ENCODE assay signal across 17 cellular contexts in genomic region chr22:48880749-48881148, GRCh38.
"Had no signal": no experiment of that assay in that cellular context is flagged by ENCODE, and none has a peak within 500 bp of the region (broad histone marks: within the 10 kb centered on the region; RNA-seq: fewer than 3 reads in every experiment).

No MANE protein-coding gene starts in this region.

- H3K27me3 Mint-ChIP-seq: stimulated activated memory B cell treated with anti-CD40 and anti-IgM and Interleukin-4, amounts not matched to agents 10 μg/mL and 1 μg/mL and 100 μg/mL, for 72 hours had no signal

- H3K4me3 ChIP-seq: cardiac muscle cell, colonic mucosa, hepatocyte, ovary, right atrium auricular region, smooth muscle cell, testis, tibial nerve had no signal

- H3K27ac ChIP-seq: cardiac muscle cell, colonic mucosa, foreskin keratinocyte, hepatocyte, ovary, right atrium auricular region, testis, tibial nerve had no signal

- H3K9me3 Mint-ChIP-seq: natural killer cell; stimulated activated naive CD8-positive, alpha-beta T cell treated with anti-CD3 and anti-CD28 coated beads, Interleukin-15, Interleukin-2, amounts not matched to agents 100 ng/mL and 50 ng/mL, for 24 hours had no signal

- H3K36me3 ChIP-seq: cardiac muscle cell, colonic mucosa, ovary, right atrium auricular region had no signal

- DNase-seq: cerebellar nuclear complex; colonic mucosa; dermis blood vessel endothelial cell; foreskin keratinocyte; mammary epithelial cell; natural killer cell; ovary; stimulated activated CD4-positive, alpha-beta T cell treated with anti-CD3 and anti-CD28 coated beads, Interleukin-4, amount 100 ng/mL, for 24 hours; testis had no signal

- H3K36me3 Mint-ChIP-seq: natural killer cell; stimulated activated memory B cell treated with anti-CD40 and anti-IgM and Interleukin-4, amounts not matched to agents 10 μg/mL and 1 μg/mL and 100 μg/mL, for 72 hours had no signal

- H3K27me3 ChIP-seq: cardiac muscle cell, colonic mucosa, foreskin keratinocyte, hepatocyte, ovary, right atrium auricular region, testis, tibial nerve had no signal

- H3K4me3 Mint-ChIP-seq: natural killer cell; neural crest cell; stimulated activated memory B cell treated with anti-CD40 and anti-IgM and Interleukin-4, amounts not matched to agents 10 μg/mL and 1 μg/mL and 100 μg/mL, for 72 hours; stimulated activated naive CD8-positive, alpha-beta T cell treated with anti-CD3 and anti-CD28 coated beads, Interleukin-15, Interleukin-2, amounts not matched to agents 100 ng/mL and 50 ng/mL, for 24 hours had no signal

- ATAC-seq: foreskin keratinocyte; stimulated activated memory B cell treated with anti-CD40 and anti-IgM and Interleukin-4, amounts not matched to agents 10 μg/mL and 1 μg/mL and 100 μg/mL, for 72 hours had no signal

- H3K4me1 ChIP-seq: colonic mucosa, foreskin keratinocyte, right atrium auricular region, testis had no signal

- H3K4me1 Mint-ChIP-seq: natural killer cell; stimulated activated memory B cell treated with anti-CD40 and anti-IgM and Interleukin-4, amounts not matched to agents 10 μg/mL and 1 μg/mL and 100 μg/mL, for 72 hours had no signal

- H3K27ac Mint-ChIP-seq: natural killer cell; stimulated activated memory B cell treated with anti-CD40 and anti-IgM and Interleukin-4, amounts not matched to agents 10 μg/mL and 1 μg/mL and 100 μg/mL, for 72 hours; stimulated activated naive CD8-positive, alpha-beta T cell treated with anti-CD3 and anti-CD28 coated beads, Interleukin-15, Interleukin-2, amounts not matched to agents 100 ng/mL and 50 ng/mL, for 24 hours had no signal

- H3K9me3 ChIP-seq: colonic mucosa, ovary, testis had no signal
